In the genomic region with DNA sequence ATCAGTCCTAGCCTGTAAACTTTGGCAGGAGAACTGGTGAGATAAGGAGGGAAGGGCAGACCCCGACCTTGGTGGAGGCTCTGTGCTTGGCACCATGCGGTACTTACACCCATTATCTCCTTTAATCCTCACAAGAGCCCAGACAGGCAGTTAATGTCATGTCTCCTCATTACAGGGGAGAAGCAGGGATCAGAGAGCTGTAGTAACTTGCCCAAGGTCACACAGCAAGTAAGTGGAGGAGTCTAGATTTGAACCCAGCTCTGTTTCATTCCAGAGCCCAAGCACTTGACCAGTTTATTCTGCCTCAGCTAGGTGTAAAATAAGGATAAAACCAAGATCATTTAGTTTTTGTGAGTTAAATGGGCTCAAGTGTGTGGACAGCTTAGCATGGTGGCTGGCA, we compare ENCODE assay signal across 23 cellular contexts. TPM values are rescaled to one million over a fixed set of nuclear protein-coding genes. Genes with fewer than 3 reads are reported as not detected.
DNase-seq lines count a peak whose midpoint lies in the region; ATAC-seq, FAIRE-seq and TF ChIP-seq lines count a peak whose summit lies in the region.
"Had no signal": no experiment of that assay in that cellular context is flagged by ENCODE, and none has a peak within 500 bp of the region (broad histone marks: within the 10 kb centered on the region; RNA-seq: fewer than 3 reads in every experiment).

No MANE protein-coding gene starts in this region.

- WGBS in HepG2 (ENCODE audit: low lambda C conversion rate): 45% methylated on average over 2 of the region's 2 CpGs
- 79% methylated on average over 2 of the region's 2 CpGs for WGBS in right lobe of liver (ENCODE audit: insufficient coverage, low coverage, low lambda C conversion rate, missing lambda C conversion rate)

- ATAC-seq in HepG2 (no peak), right lobe of liver (no peak)
- ATAC-seq: HCT116 had no signal

- H2AFZ ChIP-seq in HepG2 (ENCODE audit: low read length) (no peak overlapping the region), keratinocyte (ENCODE audit: control insufficient read depth, low read length) (no peak overlapping the region)
- H2AFZ ChIP-seq: GM23248 had no signal

- TF ChIP-seq EP300 in HepG2 (IDR thresholded peaks at IDR 0.05; ENCODE audit: low read depth in 2 of 2, low read length in 2 of 2) (no peak), HepG2 (CRISPR knock-in tag; IDR thresholded peaks at IDR 0.05; ENCODE audit: borderline replicate concordance) (no peak)

- H3K9me3 ChIP-seq in HepG2 (ENCODE audit: low read length): no peaks in the 10 kb centered on the region
- H3K9me3 ChIP-seq in right lobe of liver: no peaks in the 10 kb centered on the region
- no peaks in the 10 kb centered on the region for H3K9me3 ChIP-seq in SK-N-MC (ENCODE audit: low read depth, low read length)
- H3K9me3 ChIP-seq in keratinocyte (ENCODE audit: control insufficient read depth, low read depth, low read length): no peaks in the 10 kb centered on the region
- H3K9me3 ChIP-seq in vagina: no peaks in the 10 kb centered on the region
- no peaks in the 10 kb centered on the region for H3K9me3 ChIP-seq in WERI-Rb-1 (ENCODE audit: severe bottlenecking)
- H3K9me3 ChIP-seq: Caco-2 had no signal

- in situ Hi-C loops in HepG2 (cut with HindIII; ENCODE audit: extremely low pct_ligation_motif_present, low pct_unique_long_range_greater_than_20kb): no loop called here

- H3K9ac ChIP-seq in HepG2 (ENCODE audit: insufficient read depth, low read depth, low read length): no peak overlapping the region
- peak overlapping the region; percentile 29 for H3K9ac ChIP-seq in SK-N-MC (ENCODE audit: insufficient read length)
- H3K9ac ChIP-seq in keratinocyte (ENCODE audit: control insufficient read depth, extremely low read depth, insufficient read depth, low read length): no peak overlapping the region
- H3K9ac ChIP-seq: GM23248 had no signal

- no peak for TF ChIP-seq RAD21 in HepG2 (CRISPR knock-in tag; IDR thresholded peaks at IDR 0.05)

- no peak overlapping the region for H3K4me2 ChIP-seq in HepG2 (ENCODE audit: low read depth, low read length)
- H3K4me2 ChIP-seq in keratinocyte (ENCODE audit: control insufficient read depth, extremely low read depth, insufficient read depth, low read depth, low read length): no peak overlapping the region

- H4K20me1 ChIP-seq in HepG2 (ENCODE audit: insufficient read depth, low read length) (no peaks in the 10 kb centered on the region), keratinocyte (ENCODE audit: control insufficient read depth, extremely low read depth, insufficient read depth, low read length) (no peaks in the 10 kb centered on the region)

- no peak for FAIRE-seq in HepG2 (lab: Jason Lieb, UNC)
- peak; percentile 55 for FAIRE-seq in keratinocyte (lab: Jason Lieb, UNC)
- FAIRE-seq: A204.1, D721Med, G401.6, GM18507 had no signal

- H3K36me3 ChIP-seq in HepG2 (replicated peaks in 1 of 2; ENCODE audit: control insufficient read depth in 1 of 2, insufficient read depth in 2 of 2, low read length in 2 of 2): no peaks in the 10 kb centered on the region
- H3K36me3 ChIP-seq in right lobe of liver: no peaks in the 10 kb centered on the region
- no peaks in the 10 kb centered on the region for H3K36me3 ChIP-seq in SK-N-MC (ENCODE audit: insufficient read depth, low read length)
- no peaks in the 10 kb centered on the region for H3K36me3 ChIP-seq in keratinocyte (ENCODE audit: control insufficient read depth in 2 of 2, extremely low read depth in 1 of 2, insufficient read depth in 2 of 2, low read length in 2 of 2)
- no peaks in the 10 kb centered on the region for H3K36me3 ChIP-seq in vagina
- no peaks in the 10 kb centered on the region for H3K36me3 ChIP-seq in WERI-Rb-1

- H3K4me3 ChIP-seq in HepG2 (replicated peaks in 1 of 3; ENCODE audit: insufficient read depth in 1 of 3, low read depth in 2 of 3, low read length in 3 of 3): no peak overlapping the region
- no peak overlapping the region for H3K4me3 ChIP-seq in right lobe of liver
- no peak overlapping the region for H3K4me3 ChIP-seq in SK-N-MC
- H3K4me3 ChIP-seq in keratinocyte (ENCODE audit: control insufficient read depth in 2 of 3, extremely low read depth in 1 of 3, insufficient read depth in 2 of 3, low read depth in 1 of 3, low read length in 3 of 3): no peak overlapping the region
- H3K4me3 ChIP-seq in vagina: no peak overlapping the region
- no peak overlapping the region for H3K4me3 ChIP-seq in WERI-Rb-1 (ENCODE audit: low read depth, low read length)
- H3K4me3 ChIP-seq: GM23248 had no signal

- DNase-seq in HepG2 (ENCODE audit: low spot score): no peak
- no peak for DNase-seq in right lobe of liver
- DNase-seq in SK-N-MC (ENCODE audit: low read depth, low spot score): no peak
- no peak for DNase-seq in keratinocyte (ENCODE audit: low read depth, low spot score)
- DNase-seq in vagina (ENCODE audit: extremely low spot score in 2 of 2): no peak
- DNase-seq in WERI-Rb-1: no peak
- DNase-seq in NCI-H128 (lab: John Stamatoyannopoulos, UW; ENCODE audit: unreplicated experiment): no peak
- DNase-seq: AML-193; Caco-2; CD4-positive, alpha-beta T cell; GM23248; H7; IMR-90; KBM-7 had no signal

- H3K79me2 ChIP-seq in HepG2 (ENCODE audit: insufficient read depth, low read length): no peaks in the 10 kb centered on the region
- peaks cover 6% of the 10 kb centered on the region for H3K79me2 ChIP-seq in keratinocyte (ENCODE audit: control insufficient read depth, insufficient read depth, low read length)

- intact Hi-C loops in HepG2 (cut with micrococcal nuclease; ENCODE audit: unreplicated experiment) (no loop called here), right lobe of liver (cut with DNase I) (no loop called here), vagina (cut with DNase I) (no loop called here)

- H3K27me3 ChIP-seq in HepG2 (ENCODE audit: control insufficient read depth in 1 of 2, insufficient read depth in 2 of 2, low read length in 2 of 2) (no peaks in the 10 kb centered on the region; a peak in 1 of 5 replicates), right lobe of liver (no peaks in the 10 kb centered on the region), keratinocyte (ENCODE audit: control insufficient read depth, extremely low read depth, insufficient read depth, low read length) (no peaks in the 10 kb centered on the region), vagina (no peaks in the 10 kb centered on the region), WERI-Rb-1 (ENCODE audit: insufficient read depth, low read depth, severe bottlenecking) (no peaks in the 10 kb centered on the region)

- BruUV-seq in HepG2 (replicated peaks; lab: Mats Ljungman, UMichigan): no TSS peak

- TF ChIP-seq POLR2A in HepG2 (IDR thresholded peaks at IDR 0.05; ENCODE audit: insufficient read depth in 1 of 2, low read depth in 2 of 2, low read length in 2 of 2) (no peak), right lobe of liver (IDR thresholded peaks at IDR 0.05) (no peak), vagina (IDR thresholded peaks at IDR 0.05) (no peak)

- CTCF ChIA-PET in HepG2 (lab: Yijun Ruan, JAX; ENCODE audit: low intra/inter-chr PET ratio, low total read pairs): no interaction called here

- POLR2A ChIA-PET in HepG2 (lab: Yijun Ruan, JAX): no interaction called here

- dilution Hi-C loops in keratinocyte (cut with MboI; ENCODE audit: extremely low pct_ligation_motif_present, low sequenced_read_pairs): no loop called here

- TF ChIP-seq CTCF in HepG2 (CRISPR knock-in tag; IDR thresholded peaks at IDR 0.05): no peak
- TF ChIP-seq CTCF in right lobe of liver (IDR thresholded peaks at IDR 0.05): no peak
- TF ChIP-seq CTCF in keratinocyte (optimal IDR thresholded peaks at IDR 0.05 in 1 of 3, IDR thresholded peaks at IDR 0.05 in 1 of 3, conservative IDR thresholded peaks at IDR 0.05 in 1 of 3; ENCODE audit: extremely low read depth in 1 of 3, insufficient read depth in 2 of 3, low read length in 3 of 3): no peak
- no peak for TF ChIP-seq CTCF in vagina (IDR thresholded peaks at IDR 0.05)
- TF ChIP-seq CTCF in WERI-Rb-1 (IDR thresholded peaks at IDR 0.05; ENCODE audit: low read depth, low read length): no peak

- H3K4me1 ChIP-seq in HepG2 (ENCODE audit: insufficient read depth, low read length): no peaks in the 10 kb centered on the region
- no peaks in the 10 kb centered on the region for H3K4me1 ChIP-seq in right lobe of liver
- H3K4me1 ChIP-seq in keratinocyte (ENCODE audit: control insufficient read depth, extremely low read depth, insufficient read depth, low read length): peaks cover 22% of the 10 kb centered on the region
- H3K4me1 ChIP-seq in vagina: no peaks in the 10 kb centered on the region
- H3K4me1 ChIP-seq: Caco-2 had no signal

- no peaks in the 10 kb centered on the region for H3K9me1 ChIP-seq in keratinocyte (ENCODE audit: control insufficient read depth, extremely low read depth, insufficient read depth, low read length)

- H3K27ac ChIP-seq in HepG2 (ENCODE audit: extremely low read length, insufficient read depth, low read length): no peak overlapping the region
- no peak overlapping the region for H3K27ac ChIP-seq in right lobe of liver
- peak overlapping the region; percentile 100 for H3K27ac ChIP-seq in SK-N-MC
- no peak overlapping the region for H3K27ac ChIP-seq in keratinocyte (ENCODE audit: control insufficient read depth, insufficient read depth, low read length)
- no peak overlapping the region for H3K27ac ChIP-seq in vagina
- no peak overlapping the region for H3K27ac ChIP-seq in WERI-Rb-1
- H3K27ac ChIP-seq: C4-2B, GM23248, HL-60 had no signal

RNA-seq across cellular contexts. Expression of a gene that starts 14.0 kb away (rescaled TPM):
- not detected in 2 replicates for total RNA-seq in HepG2 (2016; rRNA removed; fragmentation: Illumina TruSeq; extraction: Trizol)
- not detected in 2 replicates for total RNA-seq in HepG2 (2016; cell fraction: cytosol; rRNA removed; fragmentation: Illumina TruSeq; extraction: Trizol; ENCODE audit: low read depth)
- total RNA-seq in HepG2 (2016; cell fraction: insoluble cytoplasmic fraction; rRNA removed; fragmentation: Illumina TruSeq; extraction: Trizol): not detected in 2 replicates
- total RNA-seq in HepG2 (2016; cell fraction: membrane; rRNA removed; fragmentation: Illumina TruSeq; extraction: Trizol): not detected in 2 replicates
- not detected in 2 replicates for total RNA-seq in HepG2 (2016; cell fraction: nucleus; rRNA removed; fragmentation: Illumina TruSeq; extraction: Trizol)
- polyA plus RNA-seq in HepG2 (2011; rRNA removed): not detected in 2 replicates
- not detected in 2 replicates for polyA plus RNA-seq in HepG2 (2011; cell fraction: cytosol; rRNA removed)
- polyA plus RNA-seq in HepG2 (2011; cell fraction: nucleus; rRNA removed): not detected in 2 replicates
- polyA plus RNA-seq in HepG2 (2012): not detected in 2 replicates
- not detected in 2 replicates for polyA plus RNA-seq in HepG2 (2016; cell fraction: cytosol; fragmentation: Illumina TruSeq; extraction: Trizol; ENCODE audit: low read depth)
- polyA plus RNA-seq in HepG2 (2016; cell fraction: insoluble cytoplasmic fraction; fragmentation: Illumina TruSeq; extraction: Trizol; ENCODE audit: low read depth): not detected in 2 replicates
- polyA plus RNA-seq in HepG2 (2016; cell fraction: membrane; fragmentation: Illumina TruSeq; extraction: Trizol; ENCODE audit: low read depth): not detected in 2 replicates
- polyA plus RNA-seq in HepG2 (2016; cell fraction: nucleus; fragmentation: Illumina TruSeq; extraction: Trizol; ENCODE audit: insufficient read depth, low read depth): not detected in 2 replicates
- polyA minus RNA-seq in HepG2 (2011; rRNA and poly(A)+ RNA removed; ENCODE audit: low replicate concordance): 0.07 TPM in 1 of 2 replicates, not detected in the other
- not detected in 2 replicates for polyA minus RNA-seq in HepG2 (2011; cell fraction: cytosol; rRNA and poly(A)+ RNA removed)
- not detected in 2 replicates for polyA minus RNA-seq in HepG2 (2011; cell fraction: nucleus; rRNA and poly(A)+ RNA removed)
- under 1 TPM in 1 of 6 experiments, not detected in 5; 0.09 TPM for total RNA-seq in right lobe of liver
- 0.32 to 1.3 TPM (median 0.59 TPM) in 3 replicates for polyA plus RNA-seq in keratinocyte
- polyA plus RNA-seq in keratinocyte (2011; ENCODE audit: low read depth): 0.71 TPM
- polyA plus RNA-seq in keratinocyte (2011; cell fraction: cytosol; rRNA removed): 0.33 and 0.84 TPM in 2 replicates
- polyA plus RNA-seq in keratinocyte (2011; cell fraction: nucleus; rRNA removed): 0.52 and 1.7 TPM in 2 replicates
- polyA plus RNA-seq in keratinocyte (2012; ENCODE audit: low replicate concordance): 0.87 and 2.2 TPM in 2 replicates
- 0.61 to 0.72 TPM (median 0.63 TPM) in 3 replicates for polyA minus RNA-seq in keratinocyte
- polyA minus RNA-seq in keratinocyte (2011; cell fraction: cytosol; rRNA and poly(A)+ RNA removed): 3.3 TPM
- 1.7 and 1.8 TPM in 2 replicates for polyA minus RNA-seq in keratinocyte (2011; cell fraction: nucleus; rRNA and poly(A)+ RNA removed)
- not detected for total RNA-seq in vagina
- total RNA-seq: Caco-2, GM23248, HT1080, IMR-90 had no signal
- polyA plus RNA-seq: BJ, GM23248, IMR-90 had no signal

RNA-seq across cellular contexts. Expression of a gene that starts 48.0 kb away (rescaled TPM):
- total RNA-seq in HepG2 (2016; rRNA removed; fragmentation: Illumina TruSeq; extraction: Trizol) (44.8 and 71.4 TPM in 2 replicates), right lobe of liver (10 to 100 TPM in 5 of 6 experiments, 1 to 10 TPM in 1; 6.8 to 33.1 (median 12.8) TPM), vagina (18.7 TPM)
- 8.4 and 10.8 TPM in 2 replicates for total RNA-seq in HepG2 (2016; cell fraction: cytosol; rRNA removed; fragmentation: Illumina TruSeq; extraction: Trizol; ENCODE audit: low read depth)
- 43.6 and 60.8 TPM in 2 replicates for total RNA-seq in HepG2 (2016; cell fraction: insoluble cytoplasmic fraction; rRNA removed; fragmentation: Illumina TruSeq; extraction: Trizol)
- 16.8 and 19.4 TPM in 2 replicates for total RNA-seq in HepG2 (2016; cell fraction: membrane; rRNA removed; fragmentation: Illumina TruSeq; extraction: Trizol)
- 20.6 and 23.0 TPM in 2 replicates for total RNA-seq in HepG2 (2016; cell fraction: nucleus; rRNA removed; fragmentation: Illumina TruSeq; extraction: Trizol)
- polyA plus RNA-seq in HepG2 (2011; rRNA removed) (11.8 and 13.5 TPM in 2 replicates), keratinocyte (24.1 to 50.0 TPM (median 49.1 TPM) in 3 replicates)
- polyA plus RNA-seq in HepG2 (2011; cell fraction: cytosol; rRNA removed): 7.8 and 10.7 TPM in 2 replicates
- polyA plus RNA-seq in HepG2 (2011; cell fraction: nucleus; rRNA removed): 4.5 and 5.5 TPM in 2 replicates
- polyA plus RNA-seq in HepG2 (2012): 16.1 and 22.2 TPM in 2 replicates
- 8.5 and 9.1 TPM in 2 replicates for polyA plus RNA-seq in HepG2 (2016; cell fraction: cytosol; fragmentation: Illumina TruSeq; extraction: Trizol; ENCODE audit: low read depth)
- 71.4 and 74.3 TPM in 2 replicates for polyA plus RNA-seq in HepG2 (2016; cell fraction: insoluble cytoplasmic fraction; fragmentation: Illumina TruSeq; extraction: Trizol; ENCODE audit: low read depth)
- polyA plus RNA-seq in HepG2 (2016; cell fraction: membrane; fragmentation: Illumina TruSeq; extraction: Trizol; ENCODE audit: low read depth): 11.7 and 13.3 TPM in 2 replicates
- polyA plus RNA-seq in HepG2 (2016; cell fraction: nucleus; fragmentation: Illumina TruSeq; extraction: Trizol; ENCODE audit: insufficient read depth, low read depth): 35.4 and 38.1 TPM in 2 replicates
- polyA minus RNA-seq in HepG2 (2011; rRNA and poly(A)+ RNA removed; ENCODE audit: low replicate concordance): 5.8 and 16.2 TPM in 2 replicates
- polyA minus RNA-seq in HepG2 (2011; cell fraction: cytosol; rRNA and poly(A)+ RNA removed): 6.4 and 11.6 TPM in 2 replicates
- polyA minus RNA-seq in HepG2 (2011; cell fraction: nucleus; rRNA and poly(A)+ RNA removed): 18.2 and 19.0 TPM in 2 replicates
- polyA plus RNA-seq in keratinocyte (2011; ENCODE audit: low read depth): 145 TPM
- polyA plus RNA-seq in keratinocyte (2011; cell fraction: cytosol; rRNA removed): 26.4 and 35.2 TPM in 2 replicates
- 24.5 and 39.0 TPM in 2 replicates for polyA plus RNA-seq in keratinocyte (2011; cell fraction: nucleus; rRNA removed)
- 31.7 and 64.5 TPM in 2 replicates for polyA plus RNA-seq in keratinocyte (2012; ENCODE audit: low replicate concordance)
- 5.7 to 12.6 TPM (median 7.4 TPM) in 3 replicates for polyA minus RNA-seq in keratinocyte
- 15.3 TPM for polyA minus RNA-seq in keratinocyte (2011; cell fraction: cytosol; rRNA and poly(A)+ RNA removed)
- 6.4 and 13.8 TPM in 2 replicates for polyA minus RNA-seq in keratinocyte (2011; cell fraction: nucleus; rRNA and poly(A)+ RNA removed)

RNA-seq across cellular contexts. Expression of a gene that starts 55.2 kb away (rescaled TPM):
- total RNA-seq in HepG2 (2016; rRNA removed; fragmentation: Illumina TruSeq; extraction: Trizol) (2.8 TPM in 2 replicates), right lobe of liver (1 to 10 TPM; 1.3 to 7.1 (median 4.4) TPM), vagina (26.3 TPM)
- total RNA-seq in HepG2 (2016; cell fraction: cytosol; rRNA removed; fragmentation: Illumina TruSeq; extraction: Trizol; ENCODE audit: low read depth): 2.3 and 2.5 TPM in 2 replicates
- 1.7 and 3.4 TPM in 2 replicates for total RNA-seq in HepG2 (2016; cell fraction: insoluble cytoplasmic fraction; rRNA removed; fragmentation: Illumina TruSeq; extraction: Trizol)
- 3.3 and 3.5 TPM in 2 replicates for total RNA-seq in HepG2 (2016; cell fraction: membrane; rRNA removed; fragmentation: Illumina TruSeq; extraction: Trizol)
- 3.1 and 4.0 TPM in 2 replicates for total RNA-seq in HepG2 (2016; cell fraction: nucleus; rRNA removed; fragmentation: Illumina TruSeq; extraction: Trizol)
- polyA plus RNA-seq in HepG2 (2011; rRNA removed) (6.6 and 8.6 TPM in 2 replicates), keratinocyte (5.1 to 24.6 TPM (median 5.2 TPM) in 3 replicates)
- polyA plus RNA-seq in HepG2 (2011; cell fraction: cytosol; rRNA removed): 5.2 and 5.5 TPM in 2 replicates
- 31.9 and 32.9 TPM in 2 replicates for polyA plus RNA-seq in HepG2 (2011; cell fraction: nucleus; rRNA removed)
- 11.9 and 15.1 TPM in 2 replicates for polyA plus RNA-seq in HepG2 (2012)
- 5.5 and 6.1 TPM in 2 replicates for polyA plus RNA-seq in HepG2 (2016; cell fraction: cytosol; fragmentation: Illumina TruSeq; extraction: Trizol; ENCODE audit: low read depth)
- polyA plus RNA-seq in HepG2 (2016; cell fraction: insoluble cytoplasmic fraction; fragmentation: Illumina TruSeq; extraction: Trizol; ENCODE audit: low read depth): 4.6 and 6.9 TPM in 2 replicates
- polyA plus RNA-seq in HepG2 (2016; cell fraction: membrane; fragmentation: Illumina TruSeq; extraction: Trizol; ENCODE audit: low read depth): 7.6 and 10.1 TPM in 2 replicates
- 7.2 and 9.0 TPM in 2 replicates for polyA plus RNA-seq in HepG2 (2016; cell fraction: nucleus; fragmentation: Illumina TruSeq; extraction: Trizol; ENCODE audit: insufficient read depth, low read depth)
- 23.2 and 31.5 TPM in 2 replicates for polyA minus RNA-seq in HepG2 (2011; rRNA and poly(A)+ RNA removed; ENCODE audit: low replicate concordance)
- polyA minus RNA-seq in HepG2 (2011; cell fraction: cytosol; rRNA and poly(A)+ RNA removed): 8.4 and 8.7 TPM in 2 replicates
- 15.3 and 23.5 TPM in 2 replicates for polyA minus RNA-seq in HepG2 (2011; cell fraction: nucleus; rRNA and poly(A)+ RNA removed)
- polyA plus RNA-seq in keratinocyte (2011; ENCODE audit: low read depth): 6.6 TPM
- 9.0 and 16.5 TPM in 2 replicates for polyA plus RNA-seq in keratinocyte (2011; cell fraction: cytosol; rRNA removed)
- polyA plus RNA-seq in keratinocyte (2011; cell fraction: nucleus; rRNA removed): 10.2 and 14.7 TPM in 2 replicates
- polyA plus RNA-seq in keratinocyte (2012; ENCODE audit: low replicate concordance): 11.9 and 29.7 TPM in 2 replicates
- polyA minus RNA-seq in keratinocyte: 16.0 to 51.9 TPM (median 20.1 TPM) in 3 replicates
- 16.7 TPM for polyA minus RNA-seq in keratinocyte (2011; cell fraction: cytosol; rRNA and poly(A)+ RNA removed)
- polyA minus RNA-seq in keratinocyte (2011; cell fraction: nucleus; rRNA and poly(A)+ RNA removed): 9.4 and 14.0 TPM in 2 replicates
